Comparison of ENCODE assay signal across 16 cellular contexts in genomic region chr6:166393535-166393823, GRCh38. TPM values are rescaled to one million over a fixed set of nuclear protein-coding genes. Genes with fewer than 3 reads are reported as not detected.
DNase-seq lines count a peak whose midpoint lies in the region; ATAC-seq, FAIRE-seq and TF ChIP-seq lines count a peak whose summit lies in the region.
"Had no signal": no experiment of that assay in that cellular context is flagged by ENCODE, and none has a peak within 500 bp of the region (broad histone marks: within the 10 kb centered on the region; RNA-seq: fewer than 3 reads in every experiment).

No MANE protein-coding gene starts in this region.

- H3K36me3 ChIP-seq in HepG2 (replicated peaks in 1 of 2; ENCODE audit: control insufficient read depth in 1 of 2, insufficient read depth in 2 of 2, low read length in 2 of 2) = no peaks in the 10 kb centered on the region
- H3K36me3 ChIP-seq: BE2C had no signal

- POLR2A ChIA-PET in HepG2 (lab: Yijun Ruan, JAX) = interaction anchor here (1.6 to 2.6 kb wide), 3 partner anchors 8 to 12 kb away, joined by 3 to 11 read pairs (median 8); no protein-coding TSS in a partner anchor

- no peak for FAIRE-seq in HepG2 (lab: Jason Lieb, UNC)
- FAIRE-seq: A549, D721Med, GM12878, GM18507, H54 had no signal

- TF ChIP-seq CTCF in HepG2 (CRISPR knock-in tag; IDR thresholded peaks at IDR 0.05) = no peak

- in situ Hi-C loops in HepG2 (cut with HindIII; ENCODE audit: extremely low pct_ligation_motif_present, low pct_unique_long_range_greater_than_20kb) = no loop called here

- intact Hi-C loops in HepG2 (cut with micrococcal nuclease; ENCODE audit: unreplicated experiment) = no loop called here

- no peaks in the 10 kb centered on the region for H3K79me2 ChIP-seq in HepG2 (ENCODE audit: insufficient read depth, low read length)

- H3K4me1 ChIP-seq in HepG2 (ENCODE audit: insufficient read depth, low read length) = peaks cover 70% of the 10 kb centered on the region
- H3K4me1 ChIP-seq: A549, BE2C had no signal

- no peaks in the 10 kb centered on the region for H3K9me3 ChIP-seq in HepG2 (ENCODE audit: low read length)
- H3K9me3 ChIP-seq: A549, BE2C had no signal

- no peaks in the 10 kb centered on the region for H4K20me1 ChIP-seq in HepG2 (ENCODE audit: insufficient read depth, low read length)

- no peak for DNase-seq in stimulated activated naive CD8-positive, alpha-beta T cell treated with anti-CD3 and anti-CD28 coated beads, Interleukin-15, amount 100 ng/mL, for 72 hours
- DNase-seq in stimulated activated naive CD8-positive, alpha-beta T cell treated with anti-CD3 and anti-CD28 coated beads, Interleukin-15, Interleukin-2, amounts not matched to agents 100 U/mL and 50 U/mL, for 24 hours = no peak
- DNase-seq in NCI-H69 (lab: John Stamatoyannopoulos, UW) (peak; percentile 29), HepG2 (ENCODE audit: low spot score) (no peak)
- DNase-seq: BE2C; CD4-positive, alpha-beta memory T cell; IMR-90 had no signal

- H2AFZ ChIP-seq in HepG2 (ENCODE audit: low read length) = no peak overlapping the region

- no peak overlapping the region for H3K9ac ChIP-seq in HepG2 (ENCODE audit: insufficient read depth, low read depth, low read length)

- BruUV-seq in HepG2 (replicated peaks; lab: Mats Ljungman, UMichigan) = no TSS peak

- H3K9me3 Mint-ChIP-seq in stimulated activated naive CD8-positive, alpha-beta T cell treated with anti-CD3 and anti-CD28 coated beads, Interleukin-15, amount 100 ng/mL, for 72 hours = no peaks in the 10 kb centered on the region
- H3K9me3 Mint-ChIP-seq: CD4-positive, alpha-beta memory T cell had no signal

- TF ChIP-seq POLR2A in HepG2 (IDR thresholded peaks at IDR 0.05; ENCODE audit: insufficient read depth in 1 of 2, low read depth in 2 of 2, low read length in 2 of 2) = no peak

- no peak overlapping the region for H3K4me2 ChIP-seq in HepG2 (ENCODE audit: low read depth, low read length)
- H3K4me2 ChIP-seq: A549 had no signal

- TF ChIP-seq RAD21 in HepG2 (CRISPR knock-in tag; IDR thresholded peaks at IDR 0.05) = no peak

- no peaks in the 10 kb centered on the region for H3K27me3 ChIP-seq in HepG2 (ENCODE audit: control insufficient read depth in 1 of 2, insufficient read depth in 2 of 2, low read length in 2 of 2)
- H3K27me3 ChIP-seq: BE2C had no signal

- H3K4me1 Mint-ChIP-seq in stimulated activated naive CD8-positive, alpha-beta T cell treated with anti-CD3 and anti-CD28 coated beads, Interleukin-15, amount 100 ng/mL, for 72 hours = no peaks in the 10 kb centered on the region

- TF ChIP-seq EP300 in HepG2 (IDR thresholded peaks at IDR 0.05; ENCODE audit: low read depth in 2 of 2, low read length in 2 of 2) (no peak), HepG2 (CRISPR knock-in tag; IDR thresholded peaks at IDR 0.05; ENCODE audit: borderline replicate concordance) (no peak)

- H3K4me3 Mint-ChIP-seq in stimulated activated naive CD8-positive, alpha-beta T cell treated with anti-CD3 and anti-CD28 coated beads, Interleukin-15, amount 100 ng/mL, for 72 hours = no peak overlapping the region
- H3K4me3 Mint-ChIP-seq: CD4-positive, alpha-beta memory T cell had no signal

- 95% methylated on average over 27 of the region's 27 CpGs for WGBS in HepG2 (ENCODE audit: low lambda C conversion rate)

- CTCF ChIA-PET in HepG2 (lab: Yijun Ruan, JAX; ENCODE audit: low intra/inter-chr PET ratio, low total read pairs) = no interaction called here

- peaks cover 30% of the 10 kb centered on the region for H3K27me3 Mint-ChIP-seq in stimulated activated naive CD8-positive, alpha-beta T cell treated with anti-CD3 and anti-CD28 coated beads, Interleukin-15, amount 100 ng/mL, for 72 hours

- H3K27ac ChIP-seq in HepG2 (ENCODE audit: extremely low read length, insufficient read depth, low read length) = peak overlapping the region; percentile 68
- H3K27ac ChIP-seq: A549, C4-2B had no signal

- no peak overlapping the region for H3K4me3 ChIP-seq in HepG2 (replicated peaks in 1 of 3; ENCODE audit: insufficient read depth in 1 of 3, low read depth in 2 of 3, low read length in 3 of 3)
- H3K4me3 ChIP-seq: A549, GM12878 had no signal

- no peak overlapping the region for H3K27ac Mint-ChIP-seq in stimulated activated naive CD8-positive, alpha-beta T cell treated with anti-CD3 and anti-CD28 coated beads, Interleukin-15, amount 100 ng/mL, for 72 hours
- H3K27ac Mint-ChIP-seq: CD4-positive, alpha-beta memory T cell had no signal

- peak; percentile 48 for ATAC-seq in stimulated activated naive CD8-positive, alpha-beta T cell treated with anti-CD3 and anti-CD28 coated beads, Interleukin-15, amount 100 ng/mL, for 72 hours
- ATAC-seq in stimulated activated naive CD8-positive, alpha-beta T cell treated with anti-CD3 and anti-CD28 coated beads, Interleukin-15, Interleukin-2, amounts not matched to agents 100 U/mL and 50 U/mL, for 24 hours = no peak
- ATAC-seq in HepG2 (no peak), HG02678 (IDR thresholded peaks at IDR 0.05; ENCODE audit: unreplicated experiment) (no peak), HG03175 (IDR thresholded peaks at IDR 0.05; ENCODE audit: unreplicated experiment) (no peak)
- ATAC-seq: A549, GM12878, HCT116 had no signal

TF ChIP-seq in HepG2, 621 proteins besides CTCF, POLR2A, EP300 and RAD21:
- TF ChIP-seq ZNF776 (CRISPR knock-in tag; IDR thresholded peaks at IDR 0.05) (0 out of 2 replicates have a peak, but pooled peaks have one; percentile 34), HOXA3 (CRISPR knock-in tag; IDR thresholded peaks at IDR 0.05) (no peak), ZFP82 (CRISPR knock-in tag; IDR thresholded peaks at IDR 0.05; ENCODE audit: borderline replicate concordance) (0 out of 2 replicates have a peak, but pooled peaks have one; percentile 36), ZNF850 (CRISPR knock-in tag; conservative IDR thresholded peaks at IDR 0.05) (0 out of 2 replicates have a peak, but pooled peaks have one; percentile 29)
TF ChIP-seq in HepG2: peak in this region for 3.

RNA-seq across cellular contexts. Expression of gene MPC1, which starts 10.7 kb away (rescaled TPM):
- 214 and 289 TPM in 2 replicates for total RNA-seq in HepG2 (2016; rRNA removed; fragmentation: Illumina TruSeq; extraction: Trizol)
- 81.3 and 95.3 TPM in 2 replicates for total RNA-seq in HepG2 (2016; cell fraction: cytosol; rRNA removed; fragmentation: Illumina TruSeq; extraction: Trizol; ENCODE audit: low read depth)
- 218 and 286 TPM in 2 replicates for total RNA-seq in HepG2 (2016; cell fraction: insoluble cytoplasmic fraction; rRNA removed; fragmentation: Illumina TruSeq; extraction: Trizol)
- total RNA-seq in HepG2 (2016; cell fraction: membrane; rRNA removed; fragmentation: Illumina TruSeq; extraction: Trizol) = 145 and 164 TPM in 2 replicates
- total RNA-seq in HepG2 (2016; cell fraction: nucleus; rRNA removed; fragmentation: Illumina TruSeq; extraction: Trizol) = 93.1 and 102 TPM in 2 replicates
- 168 and 189 TPM in 2 replicates for polyA plus RNA-seq in HepG2 (2011; rRNA removed)
- polyA plus RNA-seq in HepG2 (2011; cell fraction: cytosol; rRNA removed) = 191 and 239 TPM in 2 replicates
- polyA plus RNA-seq in HepG2 (2011; cell fraction: nucleus; rRNA removed) = 59.3 and 82.2 TPM in 2 replicates
- polyA plus RNA-seq in HepG2 (2012) = 136 and 137 TPM in 2 replicates
- polyA plus RNA-seq in HepG2 (2016; cell fraction: cytosol; fragmentation: Illumina TruSeq; extraction: Trizol; ENCODE audit: low read depth) = 98.8 and 128 TPM in 2 replicates
- polyA plus RNA-seq in HepG2 (2016; cell fraction: insoluble cytoplasmic fraction; fragmentation: Illumina TruSeq; extraction: Trizol; ENCODE audit: low read depth) = 328 and 353 TPM in 2 replicates
- 150 and 186 TPM in 2 replicates for polyA plus RNA-seq in HepG2 (2016; cell fraction: membrane; fragmentation: Illumina TruSeq; extraction: Trizol; ENCODE audit: low read depth)
- 207 and 211 TPM in 2 replicates for polyA plus RNA-seq in HepG2 (2016; cell fraction: nucleus; fragmentation: Illumina TruSeq; extraction: Trizol; ENCODE audit: insufficient read depth, low read depth)
- 5.6 and 40.9 TPM in 2 replicates for polyA minus RNA-seq in HepG2 (2011; rRNA and poly(A)+ RNA removed; ENCODE audit: low replicate concordance)
- 51.6 and 57.8 TPM in 2 replicates for polyA minus RNA-seq in HepG2 (2011; cell fraction: cytosol; rRNA and poly(A)+ RNA removed)
- polyA minus RNA-seq in HepG2 (2011; cell fraction: nucleus; rRNA and poly(A)+ RNA removed) = 27.4 and 41.9 TPM in 2 replicates

RNA-seq across cellular contexts. Expression of gene SFT2D1, which starts 51.1 kb away (rescaled TPM):
- total RNA-seq in HepG2 (2016; rRNA removed; fragmentation: Illumina TruSeq; extraction: Trizol) = 90.7 and 115 TPM in 2 replicates
- total RNA-seq in HepG2 (2016; cell fraction: cytosol; rRNA removed; fragmentation: Illumina TruSeq; extraction: Trizol; ENCODE audit: low read depth) = 57.6 and 70.5 TPM in 2 replicates
- 91.5 and 114 TPM in 2 replicates for total RNA-seq in HepG2 (2016; cell fraction: insoluble cytoplasmic fraction; rRNA removed; fragmentation: Illumina TruSeq; extraction: Trizol)
- total RNA-seq in HepG2 (2016; cell fraction: membrane; rRNA removed; fragmentation: Illumina TruSeq; extraction: Trizol) = 89.7 and 105 TPM in 2 replicates
- 87.1 and 96.7 TPM in 2 replicates for total RNA-seq in HepG2 (2016; cell fraction: nucleus; rRNA removed; fragmentation: Illumina TruSeq; extraction: Trizol)
- polyA plus RNA-seq in HepG2 (2011; rRNA removed) = 127 and 147 TPM in 2 replicates
- polyA plus RNA-seq in HepG2 (2011; cell fraction: cytosol; rRNA removed) = 78.9 and 125 TPM in 2 replicates
- polyA plus RNA-seq in HepG2 (2011; cell fraction: nucleus; rRNA removed) = 56.7 and 94.6 TPM in 2 replicates
- 100 and 109 TPM in 2 replicates for polyA plus RNA-seq in HepG2 (2012)
- polyA plus RNA-seq in HepG2 (2016; cell fraction: cytosol; fragmentation: Illumina TruSeq; extraction: Trizol; ENCODE audit: low read depth) = 67.5 and 94.2 TPM in 2 replicates
- polyA plus RNA-seq in HepG2 (2016; cell fraction: insoluble cytoplasmic fraction; fragmentation: Illumina TruSeq; extraction: Trizol; ENCODE audit: low read depth) = 112 and 116 TPM in 2 replicates
- 96.5 and 108 TPM in 2 replicates for polyA plus RNA-seq in HepG2 (2016; cell fraction: membrane; fragmentation: Illumina TruSeq; extraction: Trizol; ENCODE audit: low read depth)
- polyA plus RNA-seq in HepG2 (2016; cell fraction: nucleus; fragmentation: Illumina TruSeq; extraction: Trizol; ENCODE audit: insufficient read depth, low read depth) = 168 and 175 TPM in 2 replicates
- polyA minus RNA-seq in HepG2 (2011; rRNA and poly(A)+ RNA removed; ENCODE audit: low replicate concordance) = 13.9 and 35.5 TPM in 2 replicates
- 26.1 and 26.7 TPM in 2 replicates for polyA minus RNA-seq in HepG2 (2011; cell fraction: cytosol; rRNA and poly(A)+ RNA removed)
- 65.1 and 95.4 TPM in 2 replicates for polyA minus RNA-seq in HepG2 (2011; cell fraction: nucleus; rRNA and poly(A)+ RNA removed)
